In the genomic region with DNA sequence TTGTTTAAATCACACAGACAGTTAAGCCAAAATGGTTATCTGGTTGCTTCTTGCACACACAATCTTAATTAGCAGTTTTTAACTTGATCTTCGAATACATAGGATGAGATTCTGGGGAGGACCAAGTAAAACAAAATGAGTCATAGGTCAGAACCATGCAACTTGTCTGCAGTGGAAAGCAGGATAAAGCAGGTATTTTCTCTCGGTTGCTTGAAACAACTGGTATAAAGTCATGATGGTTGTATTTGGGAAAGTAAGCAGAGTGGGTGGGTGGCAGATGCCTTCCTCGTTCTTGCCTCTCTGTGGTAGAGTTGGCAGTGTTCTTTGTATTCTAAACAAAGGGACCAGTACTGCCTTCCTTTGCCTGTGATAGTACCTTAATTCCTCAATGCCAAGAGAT, we compare ENCODE assay signal across 19 cellular contexts.
DNase-seq lines count a peak whose midpoint lies in the region; ATAC-seq, FAIRE-seq and TF ChIP-seq lines count a peak whose summit lies in the region.
"Had no signal": no experiment of that assay in that cellular context is flagged by ENCODE, and none has a peak within 500 bp of the region (broad histone marks: within the 10 kb centered on the region; RNA-seq: fewer than 3 reads in every experiment).

No MANE protein-coding gene starts in this region.

- H3K36me3 ChIP-seq in CD4-positive, alpha-beta memory T cell (ENCODE audit: insufficient read depth, low read length), result no peaks in the 10 kb centered on the region
- no peaks in the 10 kb centered on the region for H3K36me3 ChIP-seq in endothelial cell of umbilical vein (ENCODE audit: control insufficient read depth in 2 of 2, extremely low read depth in 1 of 2, insufficient read depth in 2 of 2, low read length in 2 of 2)

- H3K27ac ChIP-seq in CD4-positive, alpha-beta memory T cell (ENCODE audit: low read depth, low read length), result no peak overlapping the region
- H3K27ac ChIP-seq in endothelial cell of umbilical vein (ENCODE audit: insufficient read depth, low read depth, low read length), result no peak overlapping the region

- H3K4me2 ChIP-seq in endothelial cell of umbilical vein (ENCODE audit: insufficient read depth, low read length), result no peak overlapping the region

- no peaks in the 10 kb centered on the region for H3K9me3 Mint-ChIP-seq in activated naive CD4-positive, alpha-beta T cell treated with anti-CD3 and anti-CD28 coated beads, Interleukin-2, amount 50 U/mL, for 24 hours
- H3K9me3 Mint-ChIP-seq in activated naive CD4-positive, alpha-beta T cell treated with anti-CD3 and anti-CD28 coated beads for 36 hours, result no peaks in the 10 kb centered on the region
- H3K9me3 Mint-ChIP-seq in CD4-positive, alpha-beta memory T cell, result peaks cover 0 to 1% (median 0%) of the 10 kb centered on the region in 8 donors
- peaks cover 5% of the 10 kb centered on the region for H3K9me3 Mint-ChIP-seq in activated T-helper 1 cell treated with anti-CD3 and anti-CD28 coated beads, Interleukin-12 subunit alpha, Interleukin-12 subunit beta, Interleukin-2, Interleukin-4 antibody, amounts not matched to agents 30 ng/mL and 10 ng/mL and 1 ng/mL, durations not matched to agents 14 hours and 24 hours and 36 hours
- no peaks in the 10 kb centered on the region for H3K9me3 Mint-ChIP-seq in effector memory CD8-positive, alpha-beta T cell
- H3K9me3 Mint-ChIP-seq: GM23338 had no signal

- intact Hi-C loops in activated naive CD4-positive, alpha-beta T cell treated with anti-CD3 and anti-CD28 coated beads for 36 hours (cut with micrococcal nuclease), result no loop called here
- intact Hi-C loops in CD4-positive, alpha-beta memory T cell (cut with micrococcal nuclease), result no loop called here
- intact Hi-C loops in activated T-helper 1 cell treated with anti-CD3 and anti-CD28 coated beads, Interleukin-12 subunit alpha, Interleukin-12 subunit beta, Interleukin-2, Interleukin-4 antibody, amounts not matched to agents 30 ng/mL and 10 ng/mL and 1 ng/mL, durations not matched to agents 14 hours and 24 hours and 36 hours (cut with micrococcal nuclease), result loop anchor here (5.0 kb wide), 1 partner anchor 45 kb away; no protein-coding TSS in a partner anchor
- intact Hi-C loops in endothelial cell of umbilical vein (cut with micrococcal nuclease), result loop anchor here (1.0 kb wide), 1 partner anchor 20 kb away; no protein-coding TSS in a partner anchor

- no peak for DNase-seq in activated naive CD4-positive, alpha-beta T cell treated with anti-CD3 and anti-CD28 coated beads for 36 hours
- no peak for DNase-seq in CD4-positive, alpha-beta memory T cell
- DNase-seq in activated T-helper 1 cell treated with anti-CD3 and anti-CD28 coated beads, Interleukin-12 subunit alpha, Interleukin-12 subunit beta, Interleukin-2, Interleukin-4 antibody, amounts not matched to agents 30 ng/mL and 10 ng/mL and 1 ng/mL, durations not matched to agents 14 hours and 24 hours and 36 hours (ENCODE audit: low spot score), result no peak
- DNase-seq in endothelial cell of umbilical vein (ENCODE audit: low read depth, low spot score), result peak; percentile 16
- no peak for DNase-seq in T-helper 9 cell
- DNase-seq in DMS53 treated with DMSO at 0.1 percent for 48 hours (lab: John Stamatoyannopoulos, UW; ENCODE audit: unreplicated experiment), result no peak
- no peak for DNase-seq in effector memory CD8-positive, alpha-beta T cell
- DNase-seq: C1 segment of cervical spinal cord, NCI-H1105 treated with DMSO at 0.1 percent for 48 hours, NCI-H1694 treated with DMSO at 0.1 percent for 48 hours, NCI-H2107, NCI-H510A, NCI-H774, OCI-M1, Right ventricle myocardium superior had no signal

- no peak for FAIRE-seq in endothelial cell of umbilical vein (lab: Jason Lieb, UNC)
- FAIRE-seq: G401.6 had no signal

- TF ChIP-seq POLR2A in endothelial cell of umbilical vein (IDR thresholded peaks at IDR 0.05; ENCODE audit: low read depth, low read length), result no peak

- H3K36me3 Mint-ChIP-seq in activated naive CD4-positive, alpha-beta T cell treated with anti-CD3 and anti-CD28 coated beads, Interleukin-2, amount 50 U/mL, for 24 hours, result no peaks in the 10 kb centered on the region
- no peaks in the 10 kb centered on the region for H3K36me3 Mint-ChIP-seq in activated naive CD4-positive, alpha-beta T cell treated with anti-CD3 and anti-CD28 coated beads for 36 hours (ENCODE audit: low read depth)
- no peaks in the 10 kb centered on the region for H3K36me3 Mint-ChIP-seq in CD4-positive, alpha-beta memory T cell
- no peaks in the 10 kb centered on the region for H3K36me3 Mint-ChIP-seq in activated T-helper 1 cell treated with anti-CD3 and anti-CD28 coated beads, Interleukin-12 subunit alpha, Interleukin-12 subunit beta, Interleukin-2, Interleukin-4 antibody, amounts not matched to agents 30 ng/mL and 10 ng/mL and 1 ng/mL, durations not matched to agents 14 hours and 24 hours and 36 hours (ENCODE audit: low read depth)
- no peaks in the 10 kb centered on the region for H3K36me3 Mint-ChIP-seq in effector memory CD8-positive, alpha-beta T cell (ENCODE audit: insufficient read depth)

- H3K27me3 ChIP-seq in CD4-positive, alpha-beta memory T cell (ENCODE audit: insufficient read depth, low read length), result peaks cover 3% of the 10 kb centered on the region
- no peaks in the 10 kb centered on the region for H3K27me3 ChIP-seq in endothelial cell of umbilical vein (ENCODE audit: control insufficient read depth in 2 of 2, insufficient read depth in 2 of 2, low read length in 2 of 2)

- no peak overlapping the region for H3K9ac ChIP-seq in endothelial cell of umbilical vein (replicated peaks; ENCODE audit: extremely low read depth, insufficient read depth, low read length)

- no peaks in the 10 kb centered on the region for H3K79me2 ChIP-seq in endothelial cell of umbilical vein (ENCODE audit: control insufficient read depth, insufficient read depth, low read length)

- H3K9me3 ChIP-seq in CD4-positive, alpha-beta memory T cell (ENCODE audit: control insufficient read depth in 1 of 2, low read length in 2 of 2), result no peaks in the 10 kb centered on the region
- H3K9me3 ChIP-seq in endothelial cell of umbilical vein (replicated peaks; ENCODE audit: control insufficient read depth, insufficient read depth, low read length), result no peaks in the 10 kb centered on the region

- dilution Hi-C loops in endothelial cell of umbilical vein (cut with MboI; ENCODE audit: extremely low pct_ligation_motif_present, low sequenced_read_pairs), result no loop called here

- H3K27me3 Mint-ChIP-seq in activated naive CD4-positive, alpha-beta T cell treated with anti-CD3 and anti-CD28 coated beads, Interleukin-2, amount 50 U/mL, for 24 hours, result no peaks in the 10 kb centered on the region
- H3K27me3 Mint-ChIP-seq in activated naive CD4-positive, alpha-beta T cell treated with anti-CD3 and anti-CD28 coated beads for 36 hours (ENCODE audit: low read depth), result no peaks in the 10 kb centered on the region
- H3K27me3 Mint-ChIP-seq in CD4-positive, alpha-beta memory T cell, result no peaks in the 10 kb centered on the region
- peaks cover 3% of the 10 kb centered on the region for H3K27me3 Mint-ChIP-seq in activated T-helper 1 cell treated with anti-CD3 and anti-CD28 coated beads, Interleukin-12 subunit alpha, Interleukin-12 subunit beta, Interleukin-2, Interleukin-4 antibody, amounts not matched to agents 30 ng/mL and 10 ng/mL and 1 ng/mL, durations not matched to agents 14 hours and 24 hours and 36 hours (ENCODE audit: insufficient read depth)
- H3K27me3 Mint-ChIP-seq in effector memory CD8-positive, alpha-beta T cell, result peaks cover 51 to 52% of the 10 kb centered on the region in 2 donors

- peaks cover 31% of the 10 kb centered on the region for H3K4me1 Mint-ChIP-seq in activated naive CD4-positive, alpha-beta T cell treated with anti-CD3 and anti-CD28 coated beads, Interleukin-2, amount 50 U/mL, for 24 hours
- peaks cover 25% of the 10 kb centered on the region for H3K4me1 Mint-ChIP-seq in activated naive CD4-positive, alpha-beta T cell treated with anti-CD3 and anti-CD28 coated beads for 36 hours (ENCODE audit: low read depth)
- peaks cover 9 to 26% (median 21%) of the 10 kb centered on the region in 4 donors for H3K4me1 Mint-ChIP-seq in CD4-positive, alpha-beta memory T cell
- H3K4me1 Mint-ChIP-seq in activated T-helper 1 cell treated with anti-CD3 and anti-CD28 coated beads, Interleukin-12 subunit alpha, Interleukin-12 subunit beta, Interleukin-2, Interleukin-4 antibody, amounts not matched to agents 30 ng/mL and 10 ng/mL and 1 ng/mL, durations not matched to agents 14 hours and 24 hours and 36 hours (ENCODE audit: low read depth), result peaks cover 26% of the 10 kb centered on the region
- H3K4me1 Mint-ChIP-seq in effector memory CD8-positive, alpha-beta T cell (ENCODE audit: low read depth in 2 of 2), result peaks cover 4 to 14% of the 10 kb centered on the region in 2 donors

- no peaks in the 10 kb centered on the region for H3K9me1 ChIP-seq in endothelial cell of umbilical vein (replicated peaks; ENCODE audit: control insufficient read depth, extremely low read depth, insufficient read depth, low read length)

- CTCF ChIA-PET in activated naive CD4-positive, alpha-beta T cell treated with anti-CD3 and anti-CD28 coated beads for 36 hours (lab: Charles Lee), result no interaction called here
- CTCF ChIA-PET in CD4-positive, alpha-beta memory T cell (lab: Charles Lee; ENCODE audit: partially characterized antibody), result no interaction called here
- CTCF ChIA-PET in endothelial cell of umbilical vein (lab: Charles Lee), result no interaction called here

- no peak for ATAC-seq in effector memory CD8-positive, alpha-beta T cell (replicated peaks)
- ATAC-seq: GM23338, HCT116 had no signal

- peak overlapping the region; percentile 71 for H3K4me3 Mint-ChIP-seq in activated naive CD4-positive, alpha-beta T cell treated with anti-CD3 and anti-CD28 coated beads, Interleukin-2, amount 50 U/mL, for 24 hours
- no peak overlapping the region for H3K4me3 Mint-ChIP-seq in activated naive CD4-positive, alpha-beta T cell treated with anti-CD3 and anti-CD28 coated beads for 36 hours
- H3K4me3 Mint-ChIP-seq in CD4-positive, alpha-beta memory T cell, result peak overlapping the region in 5 of 8 donors; percentile 68 to 87 (median 82)
- H3K4me3 Mint-ChIP-seq in activated T-helper 1 cell treated with anti-CD3 and anti-CD28 coated beads, Interleukin-12 subunit alpha, Interleukin-12 subunit beta, Interleukin-2, Interleukin-4 antibody, amounts not matched to agents 30 ng/mL and 10 ng/mL and 1 ng/mL, durations not matched to agents 14 hours and 24 hours and 36 hours, result peak overlapping the region; percentile 34
- no peak overlapping the region for H3K4me3 Mint-ChIP-seq in effector memory CD8-positive, alpha-beta T cell
- H3K4me3 Mint-ChIP-seq: GM23338 had no signal

- no peak overlapping the region for H3K27ac Mint-ChIP-seq in activated naive CD4-positive, alpha-beta T cell treated with anti-CD3 and anti-CD28 coated beads, Interleukin-2, amount 50 U/mL, for 24 hours
- H3K27ac Mint-ChIP-seq in activated naive CD4-positive, alpha-beta T cell treated with anti-CD3 and anti-CD28 coated beads for 36 hours, result no peak overlapping the region
- peak overlapping the region in 1 of 7 donors; percentile 31 for H3K27ac Mint-ChIP-seq in CD4-positive, alpha-beta memory T cell
- peak overlapping the region; percentile 49 for H3K27ac Mint-ChIP-seq in activated T-helper 1 cell treated with anti-CD3 and anti-CD28 coated beads, Interleukin-12 subunit alpha, Interleukin-12 subunit beta, Interleukin-2, Interleukin-4 antibody, amounts not matched to agents 30 ng/mL and 10 ng/mL and 1 ng/mL, durations not matched to agents 14 hours and 24 hours and 36 hours
- H3K27ac Mint-ChIP-seq in effector memory CD8-positive, alpha-beta T cell, result no peak overlapping the region
- H3K27ac Mint-ChIP-seq: GM23338 had no signal

- peaks cover 23% of the 10 kb centered on the region for H3K4me1 ChIP-seq in CD4-positive, alpha-beta memory T cell (ENCODE audit: insufficient read depth, low read length)
- peaks cover 17% of the 10 kb centered on the region for H3K4me1 ChIP-seq in endothelial cell of umbilical vein (ENCODE audit: control insufficient read depth, extremely low read depth, insufficient read depth, low read length)

- H2AFZ ChIP-seq in endothelial cell of umbilical vein (ENCODE audit: low read depth, low read length), result no peak overlapping the region

- no TSS peak for BruUV-seq in endothelial cell of umbilical vein (replicated peaks; lab: Mats Ljungman, UMichigan)

- H4K20me1 ChIP-seq in endothelial cell of umbilical vein (replicated peaks; ENCODE audit: control insufficient read depth, extremely low read depth, insufficient read depth, low read length), result no peaks in the 10 kb centered on the region

- POLR2A ChIA-PET in CD4-positive, alpha-beta memory T cell (lab: Charles Lee; ENCODE audit: partially characterized antibody), result no interaction called here
- POLR2A ChIA-PET in endothelial cell of umbilical vein (lab: Charles Lee), result no interaction called here

- no peak overlapping the region for H3K4me3 ChIP-seq in CD4-positive, alpha-beta memory T cell (ENCODE audit: low read length in 2 of 2)
- no peak overlapping the region for H3K4me3 ChIP-seq in endothelial cell of umbilical vein (replicated peaks in 1 of 3; ENCODE audit: insufficient read depth in 1 of 3, low read depth in 1 of 3, low read length in 3 of 3)
- H3K4me3 ChIP-seq: GM23338 had no signal

- TF ChIP-seq CTCF in endothelial cell of umbilical vein (IDR thresholded peaks at IDR 0.05; ENCODE audit: extremely low read depth in 1 of 2, insufficient read depth in 1 of 2, low read depth in 1 of 2, low read length in 2 of 2), result no peak

Comparison
In these comparisons a context has a peak if more than half of its experiments do, and no peak if none do; other contexts are left out.
1. H3K4me3 Mint-ChIP-seq: peak in activated naive CD4-positive, alpha-beta T cell treated with anti-CD3 and anti-CD28 coated beads, Interleukin-2, amount 50 U/mL, for 24 hours (single experiment), CD4-positive, alpha-beta memory T cell (5 of 8) and activated T-helper 1 cell treated with anti-CD3 and anti-CD28 coated beads, Interleukin-12 subunit alpha, Interleukin-12 subunit beta, Interleukin-2, Interleukin-4 antibody, amounts not matched to agents 30 ng/mL and 10 ng/mL and 1 ng/mL, durations not matched to agents 14 hours and 24 hours and 36 hours (single experiment); none in activated naive CD4-positive, alpha-beta T cell treated with anti-CD3 and anti-CD28 coated beads for 36 hours (single experiment) and effector memory CD8-positive, alpha-beta T cell (0 of 2).
2. intact Hi-C loops: an anchor here in activated T-helper 1 cell treated with anti-CD3 and anti-CD28 coated beads, Interleukin-12 subunit alpha, Interleukin-12 subunit beta, Interleukin-2, Interleukin-4 antibody, amounts not matched to agents 30 ng/mL and 10 ng/mL and 1 ng/mL, durations not matched to agents 14 hours and 24 hours and 36 hours (5.0 kb wide) and endothelial cell of umbilical vein (1.0 kb wide); none called in activated naive CD4-positive, alpha-beta T cell treated with anti-CD3 and anti-CD28 coated beads for 36 hours and CD4-positive, alpha-beta memory T cell.